In the genomic region with DNA sequence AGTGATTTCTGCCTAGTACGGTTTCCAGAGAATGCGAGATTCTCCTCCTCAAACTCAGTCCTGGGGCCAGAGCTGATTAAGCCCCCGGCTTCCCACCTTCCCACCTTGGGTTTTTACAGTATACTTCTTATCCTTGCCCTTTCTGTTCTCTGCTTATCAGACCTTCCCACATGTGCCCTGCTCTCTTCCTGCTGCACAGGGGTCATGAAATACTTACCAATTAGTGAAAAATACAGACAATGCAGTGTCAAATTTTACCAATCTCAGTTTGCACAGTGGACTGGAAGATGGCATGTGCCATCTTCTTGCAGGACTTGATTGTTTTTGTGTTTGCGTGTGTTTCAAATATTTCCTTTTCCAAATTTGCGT, we compare ENCODE assay signal across 16 cellular contexts. TPM values are rescaled to one million over a fixed set of nuclear protein-coding genes. Genes with fewer than 3 reads are reported as not detected.
DNase-seq lines count a peak whose midpoint lies in the region; ATAC-seq and TF ChIP-seq lines count a peak whose summit lies in the region.
"Had no signal": no experiment of that assay in that cellular context is flagged by ENCODE, and none has a peak within 500 bp of the region (broad histone marks: within the 10 kb centered on the region; RNA-seq: fewer than 3 reads in every experiment).

No MANE protein-coding gene starts in this region.

- H3K4me2 ChIP-seq in SU-DHL-6 (ENCODE audit: low read depth, low read length, poor library complexity, severe bottlenecking): peak overlapping the region; percentile 48

- peaks cover 79% of the 10 kb centered on the region for H3K4me1 Mint-ChIP-seq in activated CD4-positive, alpha-beta T cell treated with anti-CD3 and anti-CD28 coated beads, Interleukin-2, amount 10 ng/mL, durations not matched to agents 24 days and 14 days
- H3K4me1 Mint-ChIP-seq in chondrocyte (ENCODE audit: low read depth): peaks cover 48% of the 10 kb centered on the region
- H3K4me1 Mint-ChIP-seq in stimulated activated effector memory CD8-positive, alpha-beta T cell treated with anti-CD3 and anti-CD28 coated beads, Interleukin-12 subunit alpha, Interleukin-12 subunit beta, amount 100 ng/mL, for 72 hours: peaks cover 93% of the 10 kb centered on the region

- no peak for ATAC-seq in stimulated activated effector memory CD8-positive, alpha-beta T cell treated with anti-CD3 and anti-CD28 coated beads, Interleukin-12 subunit alpha, Interleukin-12 subunit beta, amount 100 ng/mL, for 72 hours
- no peak for ATAC-seq in HG02642 (IDR thresholded peaks at IDR 0.05; ENCODE audit: poor library complexity, unreplicated experiment)
- no peak for ATAC-seq in HG03097 (IDR thresholded peaks at IDR 0.05; ENCODE audit: low FRiP score, unreplicated experiment)

- intact Hi-C loops in activated CD4-positive, alpha-beta T cell treated with anti-CD3 and anti-CD28 coated beads, Interleukin-2, amount 10 ng/mL, durations not matched to agents 24 days and 14 days (cut with micrococcal nuclease): no loop called here

- H2AFZ ChIP-seq in SU-DHL-6 (ENCODE audit: low read depth, low read length, severe bottlenecking): no peak overlapping the region

- H3K9me3 ChIP-seq in SU-DHL-6 (ENCODE audit: insufficient read depth, low read length): no peaks in the 10 kb centered on the region

- TF ChIP-seq CTCF in SU-DHL-6 (IDR thresholded peaks at IDR 0.05; ENCODE audit: insufficient read depth, low read length, poor library complexity, severe bottlenecking): no peak
- no peak for TF ChIP-seq CTCF in chondrocyte (IDR thresholded peaks at IDR 0.05)

- H3K36me3 Mint-ChIP-seq in activated CD4-positive, alpha-beta T cell treated with anti-CD3 and anti-CD28 coated beads, Interleukin-2, amount 10 ng/mL, durations not matched to agents 24 days and 14 days (ENCODE audit: low read depth): peaks cover 21% of the 10 kb centered on the region
- H3K36me3 Mint-ChIP-seq in chondrocyte (ENCODE audit: low read depth): no peaks in the 10 kb centered on the region
- H3K36me3 Mint-ChIP-seq in stimulated activated effector memory CD8-positive, alpha-beta T cell treated with anti-CD3 and anti-CD28 coated beads, Interleukin-12 subunit alpha, Interleukin-12 subunit beta, amount 100 ng/mL, for 72 hours: peaks cover 71% of the 10 kb centered on the region

- H3K27ac ChIP-seq in SU-DHL-6 (ENCODE audit: low read depth, low read length): peak overlapping the region; percentile 63
- H3K27ac ChIP-seq: VCaP had no signal

- no peaks in the 10 kb centered on the region for H3K9me2 ChIP-seq in SU-DHL-6 (replicated peaks; ENCODE audit: insufficient read depth, low read length)

- no peaks in the 10 kb centered on the region for H3K36me3 ChIP-seq in SU-DHL-6 (ENCODE audit: low read length)

- peaks cover 32% of the 10 kb centered on the region for H4K20me1 ChIP-seq in SU-DHL-6 (ENCODE audit: low read depth, low read length)

- no peaks in the 10 kb centered on the region for H3K27me3 Mint-ChIP-seq in activated CD4-positive, alpha-beta T cell treated with anti-CD3 and anti-CD28 coated beads, Interleukin-2, amount 10 ng/mL, durations not matched to agents 24 days and 14 days
- no peaks in the 10 kb centered on the region for H3K27me3 Mint-ChIP-seq in chondrocyte (ENCODE audit: low read depth)

- H3K79me2 ChIP-seq in SU-DHL-6 (ENCODE audit: insufficient read depth, low read length): peaks cover 100% of the 10 kb centered on the region

- H3K9ac ChIP-seq in SU-DHL-6 (ENCODE audit: low read length): peak overlapping the region; percentile 22; the same call in 1 of the 2 replicates

- H3K27ac Mint-ChIP-seq in activated CD4-positive, alpha-beta T cell treated with anti-CD3 and anti-CD28 coated beads, Interleukin-2, amount 10 ng/mL, durations not matched to agents 24 days and 14 days: peak overlapping the region; percentile 96
- peak overlapping the region; percentile 10 for H3K27ac Mint-ChIP-seq in chondrocyte (ENCODE audit: unreplicated experiment)
- peak overlapping the region; percentile 93 for H3K27ac Mint-ChIP-seq in stimulated activated effector memory CD8-positive, alpha-beta T cell treated with anti-CD3 and anti-CD28 coated beads, Interleukin-12 subunit alpha, Interleukin-12 subunit beta, amount 100 ng/mL, for 72 hours

- no peak overlapping the region for H3K4me3 ChIP-seq in SU-DHL-6 (ENCODE audit: insufficient read depth, low read length, poor library complexity, severe bottlenecking)

- no peaks in the 10 kb centered on the region for H3K9me3 Mint-ChIP-seq in activated CD4-positive, alpha-beta T cell treated with anti-CD3 and anti-CD28 coated beads, Interleukin-2, amount 10 ng/mL, durations not matched to agents 24 days and 14 days
- no peaks in the 10 kb centered on the region for H3K9me3 Mint-ChIP-seq in chondrocyte (ENCODE audit: low read depth)
- H3K9me3 Mint-ChIP-seq in stimulated activated effector memory CD8-positive, alpha-beta T cell treated with anti-CD3 and anti-CD28 coated beads, Interleukin-12 subunit alpha, Interleukin-12 subunit beta, amount 100 ng/mL, for 72 hours: no peaks in the 10 kb centered on the region

- DNase-seq in activated CD4-positive, alpha-beta T cell treated with anti-CD3 and anti-CD28 coated beads, Interleukin-2, amount 10 ng/mL, durations not matched to agents 24 days and 14 days: no peak
- DNase-seq in activated CD4-positive, alpha-beta T cell treated with anti-CD3 and anti-CD28 coated beads for 4 hours: no peak
- DNase-seq in chondrocyte (ENCODE audit: low spot score) (no peak), NCI-H2227 (lab: John Stamatoyannopoulos, UW; ENCODE audit: unreplicated experiment) (no peak)
- DNase-seq in stimulated activated effector memory CD8-positive, alpha-beta T cell treated with anti-CD3 and anti-CD28 coated beads, Interleukin-12 subunit alpha, Interleukin-12 subunit beta, amount 100 ng/mL, for 72 hours (ENCODE audit: low spot score in 2 of 2): no peak
- DNase-seq: cortex of kidney, DMS153, foreskin melanocyte, NCI-H1105, NCI-H510A had no signal

- no peaks in the 10 kb centered on the region for H3K27me3 ChIP-seq in SU-DHL-6 (ENCODE audit: low read length)

- H3F3A ChIP-seq in SU-DHL-6 (ENCODE audit: insufficient read depth): peaks cover 16% of the 10 kb centered on the region

- H3K4me3 Mint-ChIP-seq in activated CD4-positive, alpha-beta T cell treated with anti-CD3 and anti-CD28 coated beads, Interleukin-2, amount 10 ng/mL, durations not matched to agents 24 days and 14 days: peak overlapping the region; percentile 81
- no peak overlapping the region for H3K4me3 Mint-ChIP-seq in chondrocyte (ENCODE audit: unreplicated experiment)
- H3K4me3 Mint-ChIP-seq in stimulated activated effector memory CD8-positive, alpha-beta T cell treated with anti-CD3 and anti-CD28 coated beads, Interleukin-12 subunit alpha, Interleukin-12 subunit beta, amount 100 ng/mL, for 72 hours: peak overlapping the region; percentile 72

RNA-seq across cellular contexts. Expression of gene SUSD6, which starts 14.7 kb away (rescaled TPM):
- 73.4 and 78.9 TPM in 2 replicates for total RNA-seq in activated CD4-positive, alpha-beta T cell treated with anti-CD3 and anti-CD28 coated beads, Interleukin-2, amount 10 ng/mL, durations not matched to agents 24 days and 14 days
- total RNA-seq in chondrocyte: 49.1 to 51.6 TPM (median 49.3 TPM) in 3 replicates

RNA-seq across cellular contexts. Expression of gene CCDC177, which starts 51.4 kb away (rescaled TPM):
- total RNA-seq in activated CD4-positive, alpha-beta T cell treated with anti-CD3 and anti-CD28 coated beads, Interleukin-2, amount 10 ng/mL, durations not matched to agents 24 days and 14 days: 0.05 TPM in 1 of 2 replicates, not detected in the other
- total RNA-seq in chondrocyte: not detected in 3 replicates
- total RNA-seq: H4, HT1080 had no signal

Comparison
In these comparisons a context has a peak if more than half of its experiments do, and no peak if none do; other contexts are left out.
1. H3K27ac Mint-ChIP-seq: peak in every context shown above with its lines; median percentile 96 in activated CD4-positive, alpha-beta T cell treated with anti-CD3 and anti-CD28 coated beads, Interleukin-2, amount 10 ng/mL, durations not matched to agents 24 days and 14 days; 93 in stimulated activated effector memory CD8-positive, alpha-beta T cell treated with anti-CD3 and anti-CD28 coated beads, Interleukin-12 subunit alpha, Interleukin-12 subunit beta, amount 100 ng/mL, for 72 hours; 10 in chondrocyte.